1 cellular context compared by ENCODE assay signal in genomic region chr1:2979191-2980072, GRCh38.
TF ChIP-seq lines count a peak whose summit lies in the region.

No MANE protein-coding gene starts in this region.

TF ChIP-seq in K562, 482 proteins besides CTCF, POLR2A, EP300 and RAD21 (continued from another document):
- TF ChIP-seq MXD1 (CRISPR knock-in tag; IDR thresholded peaks at IDR 0.05; ENCODE audit: borderline replicate concordance, poor library complexity, severe bottlenecking) (no peak), ZBTB34 (CRISPR knock-in tag; IDR thresholded peaks at IDR 0.05) (no peak), ZNF354B (CRISPR knock-in tag; IDR thresholded peaks at IDR 0.05) (no peak), ZNF398 (CRISPR knock-in tag; IDR thresholded peaks at IDR 0.05) (no peak)
TF ChIP-seq in K562: peak in this region for 0.
